ENCODE assay signal across 8 cellular contexts in genomic region chr14:65847065-65847847, GRCh38.
A peak's percentile ranks its signal among the peaks of the same experiment; 100 is the strongest.
DNase-seq lines count a peak whose midpoint lies in the region; ATAC-seq lines count a peak whose summit lies in the region.

No MANE protein-coding gene starts in this region.

- ATAC-seq in HG02884 (IDR thresholded peaks at IDR 0.05; ENCODE audit: unreplicated experiment) (peak; percentile 84), GM19324 (IDR thresholded peaks at IDR 0.05; ENCODE audit: low FRiP score, unreplicated experiment) (no peak)

- peak; percentile 49 for DNase-seq in CMK (ENCODE audit: low read depth)
- DNase-seq in activated CD4-positive, alpha-beta T cell treated with anti-CD3 and anti-CD28 coated beads, Interleukin-2, amount 50 U/mL, for 1 hour = peak; percentile 59
- peak; percentile 25 for DNase-seq in mucosa of gallbladder (ENCODE audit: low spot score)
- no peak for DNase-seq in NCI-H128 (lab: John Stamatoyannopoulos, UW; ENCODE audit: unreplicated experiment)
- DNase-seq in A172 (ENCODE audit: low spot score) = no peak
- DNase-seq in mesenteric fat pad (ENCODE audit: low spot score) = no peak

Comparison
In these comparisons a context has a peak if more than half of its experiments do, and no peak if none do; other contexts are left out.
1. DNase-seq: peak in CMK (single experiment), activated CD4-positive, alpha-beta T cell treated with anti-CD3 and anti-CD28 coated beads, Interleukin-2, amount 50 U/mL, for 1 hour (single experiment) and mucosa of gallbladder (single experiment); none in NCI-H128 (single experiment), A172 (single experiment) and mesenteric fat pad (single experiment).